Comparison of ENCODE assay signal across 2 cellular contexts in genomic region chr11:108313444-108313843, GRCh38.
TF ChIP-seq lines count a peak whose summit lies in the region.

No MANE protein-coding gene starts in this region.

TF ChIP-seq in liver, 16 proteins besides CTCF, POLR2A, EP300 and RAD21 (continued from another document):
- peak; percentile 50 for TF ChIP-seq SP1 (IDR thresholded peaks at IDR 0.05)
- TF ChIP-seq YY1 (IDR thresholded peaks at IDR 0.05) = no peak
- peak in 1 of 2 donors; percentile 70 for TF ChIP-seq HNF4A (conservative IDR thresholded peaks at IDR 0.05)
TF ChIP-seq in liver: peak in this region for 3.

TF ChIP-seq in HepG2, 621 proteins besides CTCF, POLR2A, EP300 and RAD21:
- TF ChIP-seq, protein P1, sequence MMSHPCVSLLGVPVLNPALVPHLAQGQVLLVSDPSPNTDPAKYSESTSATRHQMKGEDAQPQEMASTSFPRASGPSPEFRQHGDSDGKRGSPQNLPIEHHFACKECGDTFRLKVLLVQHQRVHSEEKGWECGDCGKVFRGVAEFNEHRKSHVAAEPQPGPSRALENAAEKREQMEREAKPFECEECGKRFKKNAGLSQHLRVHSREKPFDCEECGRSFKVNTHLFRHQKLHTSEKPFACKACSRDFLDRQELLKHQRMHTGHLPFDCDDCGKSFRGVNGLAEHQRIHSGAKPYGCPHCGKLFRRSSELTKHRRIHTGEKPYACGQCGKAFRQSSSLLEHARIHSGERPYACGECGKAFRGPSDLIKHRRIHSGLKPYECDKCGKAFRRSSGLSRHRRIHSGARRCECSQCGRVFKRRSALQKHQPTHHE (CRISPR knock-in tag; IDR thresholded peaks at IDR 0.05; ENCODE audit: borderline replicate concordance) = no peak
- no peak for TF ChIP-seq FOXC1 (CRISPR knock-in tag; IDR thresholded peaks at IDR 0.05; ENCODE audit: borderline replicate concordance)
- TF ChIP-seq NR2F2 (IDR thresholded peaks at IDR 0.05; ENCODE audit: borderline replicate concordance, low read depth) = no peak
- TF ChIP-seq, protein P2, sequence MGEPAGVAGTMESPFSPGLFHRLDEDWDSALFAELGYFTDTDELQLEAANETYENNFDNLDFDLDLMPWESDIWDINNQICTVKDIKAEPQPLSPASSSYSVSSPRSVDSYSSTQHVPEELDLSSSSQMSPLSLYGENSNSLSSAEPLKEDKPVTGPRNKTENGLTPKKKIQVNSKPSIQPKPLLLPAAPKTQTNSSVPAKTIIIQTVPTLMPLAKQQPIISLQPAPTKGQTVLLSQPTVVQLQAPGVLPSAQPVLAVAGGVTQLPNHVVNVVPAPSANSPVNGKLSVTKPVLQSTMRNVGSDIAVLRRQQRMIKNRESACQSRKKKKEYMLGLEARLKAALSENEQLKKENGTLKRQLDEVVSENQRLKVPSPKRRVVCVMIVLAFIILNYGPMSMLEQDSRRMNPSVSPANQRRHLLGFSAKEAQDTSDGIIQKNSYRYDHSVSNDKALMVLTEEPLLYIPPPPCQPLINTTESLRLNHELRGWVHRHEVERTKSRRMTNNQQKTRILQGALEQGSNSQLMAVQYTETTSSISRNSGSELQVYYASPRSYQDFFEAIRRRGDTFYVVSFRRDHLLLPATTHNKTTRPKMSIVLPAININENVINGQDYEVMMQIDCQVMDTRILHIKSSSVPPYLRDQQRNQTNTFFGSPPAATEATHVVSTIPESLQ (CRISPR knock-in tag; conservative IDR thresholded peaks at IDR 0.05) = no peak
- TF ChIP-seq ZNF432 (CRISPR knock-in tag; IDR thresholded peaks at IDR 0.05; ENCODE audit: borderline replicate concordance) = no peak
- no peak for TF ChIP-seq ZNF614 (CRISPR knock-in tag; IDR thresholded peaks at IDR 0.05; ENCODE audit: borderline replicate concordance)
TF ChIP-seq in HepG2: peak in this region for 0.
